In genomic region chrX:108900333-108900732, GRCh38 we compare ENCODE assay signal across 39 cellular contexts.
"Had no signal": no experiment of that assay in that cellular context is flagged by ENCODE, and none has a peak within 500 bp of the region (broad histone marks: within the 10 kb centered on the region; RNA-seq: fewer than 3 reads in every experiment).

No MANE protein-coding gene starts in this region.

- H3K27ac ChIP-seq: adrenal gland, ascending aorta, body of pancreas, brain microvascular endothelial cell, breast epithelium, cardiac muscle cell had no signal

- H3K27ac Mint-ChIP-seq: activated naive CD4-positive, alpha-beta T cell treated with anti-CD3 and anti-CD28 coated beads for 36 hours; activated naive CD4-positive, alpha-beta T cell treated with anti-CD3 and anti-CD28 coated beads, Interleukin-2, amount 10 ng/mL, durations not matched to agents 7 days and 5 days; activated naive CD4-positive, alpha-beta T cell treated with anti-CD3 and anti-CD28 coated beads, Interleukin-2, amount 50 U/mL, for 24 hours; activated naive CD4-positive, alpha-beta T cell treated with anti-CD3 and anti-CD28 coated beads, Interleukin-2, amount 50 U/mL, for 72 hours; activated naive CD8-positive, alpha-beta T cell; activated naive CD8-positive, alpha-beta T cell treated with anti-CD3 and anti-CD28 coated beads for 36 hours; activated naive CD8-positive, alpha-beta T cell treated with anti-CD3 and anti-CD28 coated beads, Interleukin-2, amount 10 ng/mL, durations not matched to agents 7 days and 5 days; activated naive CD8-positive, alpha-beta T cell treated with anti-CD3 and anti-CD28 coated beads, Interleukin-2, amount 50 U/mL, for 24 hours; activated T-cell treated with anti-CD3 and anti-CD28 coated beads, Interleukin-2, amount 50 U/mL, for 24 hours; activated T-cell treated with anti-CD3 and anti-CD28 coated beads, Interleukin-2, amount 50 U/mL, for 72 hours; activated T-helper 1 cell treated with anti-CD3 and anti-CD28 coated beads, Interleukin-12 subunit alpha, Interleukin-12 subunit beta, Interleukin-2, Interleukin-4 antibody, amounts not matched to agents 30 ng/mL and 10 ng/mL and 1 ng/mL, durations not matched to agents 14 hours and 24 hours and 36 hours; activated T-helper 17 cell treated with anti-CD3 and anti-CD28 coated beads, Interleukin-2, amount 50 U/mL, for 72 hours; activated T-helper 2 cell treated with anti-CD3 and anti-CD28 coated beads, Interferon-gamma antibody, Interleukin-2, Interleukin-4, amounts not matched to agents 10 μg/mL and 5 μg/mL and 100 μg/mL, durations not matched to agents 14 hours and 24 hours and 36 hours; brain had no signal

- DNase-seq: activated effector memory CD4-positive, alpha-beta T cell treated with anti-CD3 and anti-CD28 coated beads, Interleukin-2, amount 50 U/mL, for 16 hours; activated effector memory CD4-positive, alpha-beta T cell treated with Interleukin-2 at 50 U/mL for 16 hours; activated gamma-delta T cell; activated gamma-delta T cell treated with Interleukin-2 at 50 U/mL for 16 hours; activated naive CD4-positive, alpha-beta T cell; activated naive CD4-positive, alpha-beta T cell treated with anti-CD3 and anti-CD28 coated beads for 36 hours; activated naive CD4-positive, alpha-beta T cell treated with anti-CD3 and anti-CD28 coated beads, Interleukin-2, amount 10 ng/mL, durations not matched to agents 7 days and 5 days; activated naive CD4-positive, alpha-beta T cell treated with anti-CD3 and anti-CD28 coated beads, Interleukin-2, amount 50 U/mL, for 16 hours; activated naive CD4-positive, alpha-beta T cell treated with Interleukin-2 at 50 U/mL for 16 hours; activated naive CD8-positive, alpha-beta T cell treated with anti-CD3 and anti-CD28 coated beads for 36 hours; activated naive CD8-positive, alpha-beta T cell treated with anti-CD3 and anti-CD28 coated beads, Interleukin-2, amount 10 ng/mL, durations not matched to agents 7 days and 5 days; activated naive CD8-positive, alpha-beta T cell treated with anti-CD3 and anti-CD28 coated beads, Interleukin-2, amount 50 U/mL, for 24 hours; activated T-cell treated with anti-CD3 and anti-CD28 coated beads, Interleukin-2, amount 50 U/mL, for 1 hour; activated T-cell treated with anti-CD3 and anti-CD28 coated beads, Interleukin-2, amount 50 U/mL, for 24 hours; activated T-cell treated with anti-CD3 and anti-CD28 coated beads, Interleukin-2, amount 50 U/mL, for 4 hours; activated T-cell treated with anti-CD3 and anti-CD28 coated beads, Interleukin-2, amount 50 U/mL, for 48 hours; activated T-cell treated with anti-CD3 and anti-CD28 coated beads, Interleukin-2, amount 50 U/mL, for 72 hours; adrenal gland; amniotic stem cell; amygdala; anterior cingulate cortex; aorta; body of pancreas; brain microvascular endothelial cell; caudate nucleus; central memory CD4-positive, alpha-beta T cell; cerebellar nuclear complex had no signal

- H3K36me3 Mint-ChIP-seq: activated naive CD4-positive, alpha-beta T cell treated with anti-CD3 and anti-CD28 coated beads, Interleukin-2, amount 10 ng/mL, durations not matched to agents 7 days and 5 days; activated naive CD4-positive, alpha-beta T cell treated with anti-CD3 and anti-CD28 coated beads, Interleukin-2, amount 50 U/mL, for 24 hours; activated naive CD8-positive, alpha-beta T cell; activated naive CD8-positive, alpha-beta T cell treated with anti-CD3 and anti-CD28 coated beads for 36 hours; activated naive CD8-positive, alpha-beta T cell treated with anti-CD3 and anti-CD28 coated beads, Interleukin-2, amount 10 ng/mL, durations not matched to agents 7 days and 5 days; brain had no signal

- H3K27me3 Mint-ChIP-seq: activated naive CD4-positive, alpha-beta T cell treated with anti-CD3 and anti-CD28 coated beads, Interleukin-2, amount 10 ng/mL, durations not matched to agents 7 days and 5 days; activated naive CD4-positive, alpha-beta T cell treated with anti-CD3 and anti-CD28 coated beads, Interleukin-2, amount 50 U/mL, for 24 hours; activated naive CD8-positive, alpha-beta T cell; activated naive CD8-positive, alpha-beta T cell treated with anti-CD3 and anti-CD28 coated beads for 36 hours; activated naive CD8-positive, alpha-beta T cell treated with anti-CD3 and anti-CD28 coated beads, Interleukin-2, amount 10 ng/mL, durations not matched to agents 7 days and 5 days; activated naive CD8-positive, alpha-beta T cell treated with anti-CD3 and anti-CD28 coated beads, Interleukin-2, amount 50 U/mL, for 24 hours; activated T-helper 17 cell treated with anti-CD3 and anti-CD28 coated beads, Interleukin-2, amount 50 U/mL, for 72 hours; central memory CD8-positive, alpha-beta T cell had no signal

- ATAC-seq: activated naive CD4-positive, alpha-beta T cell treated with anti-CD3 and anti-CD28 coated beads, Interleukin-2, amount 50 U/mL, for 72 hours; activated naive CD8-positive, alpha-beta T cell treated with anti-CD3 and anti-CD28 coated beads, Interleukin-2, amount 50 U/mL, for 24 hours; activated T-cell treated with anti-CD3 and anti-CD28 coated beads, Interleukin-2, amount 50 U/mL, for 4 hours; activated T-cell treated with anti-CD3 and anti-CD28 coated beads, Interleukin-2, amount 50 U/mL, for 72 hours; activated T-helper 17 cell treated with anti-CD3 and anti-CD28 coated beads, Interleukin-2, amount 50 U/mL, for 72 hours; body of pancreas had no signal

- H3K4me1 ChIP-seq: adrenal gland, ascending aorta, body of pancreas, breast epithelium had no signal

- H3K4me3 ChIP-seq: adrenal gland, ascending aorta, body of pancreas, breast epithelium, cardiac muscle cell had no signal

- H3K9me3 ChIP-seq: adrenal gland, body of pancreas had no signal

- FAIRE-seq: bronchial epithelial cell had no signal

- H3K36me3 ChIP-seq: adrenal gland, ascending aorta, brain microvascular endothelial cell, breast epithelium, cardiac muscle cell had no signal

- H3K4me3 Mint-ChIP-seq: activated naive CD4-positive, alpha-beta T cell treated with anti-CD3 and anti-CD28 coated beads for 36 hours; activated naive CD4-positive, alpha-beta T cell treated with anti-CD3 and anti-CD28 coated beads, Interleukin-2, amount 10 ng/mL, durations not matched to agents 7 days and 5 days; activated naive CD4-positive, alpha-beta T cell treated with anti-CD3 and anti-CD28 coated beads, Interleukin-2, amount 50 U/mL, for 24 hours; activated naive CD8-positive, alpha-beta T cell; activated naive CD8-positive, alpha-beta T cell treated with anti-CD3 and anti-CD28 coated beads for 36 hours; activated naive CD8-positive, alpha-beta T cell treated with anti-CD3 and anti-CD28 coated beads, Interleukin-2, amount 10 ng/mL, durations not matched to agents 7 days and 5 days; activated naive CD8-positive, alpha-beta T cell treated with anti-CD3 and anti-CD28 coated beads, Interleukin-2, amount 50 U/mL, for 24 hours; activated T-cell treated with anti-CD3 and anti-CD28 coated beads, Interleukin-2, amount 50 U/mL, for 24 hours; activated T-cell treated with anti-CD3 and anti-CD28 coated beads, Interleukin-2, amount 50 U/mL, for 4 hours; activated T-cell treated with anti-CD3 and anti-CD28 coated beads, Interleukin-2, amount 50 U/mL, for 72 hours; activated T-helper 1 cell treated with anti-CD3 and anti-CD28 coated beads, Interleukin-12 subunit alpha, Interleukin-12 subunit beta, Interleukin-2, Interleukin-4 antibody, amounts not matched to agents 30 ng/mL and 10 ng/mL and 1 ng/mL, durations not matched to agents 14 hours and 24 hours and 36 hours; activated T-helper 17 cell treated with anti-CD3 and anti-CD28 coated beads, Interleukin-2, amount 50 U/mL, for 72 hours; brain; central memory CD8-positive, alpha-beta T cell had no signal

- H3K9me3 Mint-ChIP-seq: activated T-helper 17 cell treated with anti-CD3 and anti-CD28 coated beads, Interleukin-2, amount 50 U/mL, for 72 hours had no signal

- H3K4me1 Mint-ChIP-seq: activated naive CD4-positive, alpha-beta T cell treated with anti-CD3 and anti-CD28 coated beads, Interleukin-2, amount 10 ng/mL, durations not matched to agents 7 days and 5 days; activated naive CD4-positive, alpha-beta T cell treated with anti-CD3 and anti-CD28 coated beads, Interleukin-2, amount 50 U/mL, for 24 hours; activated naive CD8-positive, alpha-beta T cell treated with anti-CD3 and anti-CD28 coated beads for 36 hours; activated naive CD8-positive, alpha-beta T cell treated with anti-CD3 and anti-CD28 coated beads, Interleukin-2, amount 10 ng/mL, durations not matched to agents 7 days and 5 days; activated naive CD8-positive, alpha-beta T cell treated with anti-CD3 and anti-CD28 coated beads, Interleukin-2, amount 50 U/mL, for 24 hours; activated T-helper 17 cell treated with anti-CD3 and anti-CD28 coated beads, Interleukin-2, amount 50 U/mL, for 72 hours; brain; central memory CD8-positive, alpha-beta T cell had no signal

- H3K27me3 ChIP-seq: adrenal gland, ascending aorta, body of pancreas, brain microvascular endothelial cell, cardiac muscle cell had no signal
